Comparison of ENCODE assay signal across 1 cellular context in genomic region chr20:48738399-48739304, GRCh38.
TF ChIP-seq lines count a peak whose summit lies in the region.

No MANE protein-coding gene starts in this region.

TF ChIP-seq in GM23338, 12 proteins besides CTCF, POLR2A, EP300 and RAD21 (continued from another document):
- TF ChIP-seq ZNF462 (CRISPR knock-in tag; IDR thresholded peaks at IDR 0.05) (no peak), CREB1 (CRISPR knock-in tag; IDR thresholded peaks at IDR 0.05; ENCODE audit: low read depth) (no peak), NANOG (IDR thresholded peaks at IDR 0.05; ENCODE audit: borderline replicate concordance) (no peak), ZNF331 (CRISPR knock-in tag; IDR thresholded peaks at IDR 0.05; ENCODE audit: low read depth) (no peak), JUNB (IDR thresholded peaks at IDR 0.05; ENCODE audit: unreplicated experiment) (no peak), STAT1 (IDR thresholded peaks at IDR 0.05; ENCODE audit: unreplicated experiment) (no peak), POLR2AphosphoS5 (IDR thresholded peaks at IDR 0.05; ENCODE audit: low read depth) (no peak)
- TF ChIP-seq, protein P1, sequence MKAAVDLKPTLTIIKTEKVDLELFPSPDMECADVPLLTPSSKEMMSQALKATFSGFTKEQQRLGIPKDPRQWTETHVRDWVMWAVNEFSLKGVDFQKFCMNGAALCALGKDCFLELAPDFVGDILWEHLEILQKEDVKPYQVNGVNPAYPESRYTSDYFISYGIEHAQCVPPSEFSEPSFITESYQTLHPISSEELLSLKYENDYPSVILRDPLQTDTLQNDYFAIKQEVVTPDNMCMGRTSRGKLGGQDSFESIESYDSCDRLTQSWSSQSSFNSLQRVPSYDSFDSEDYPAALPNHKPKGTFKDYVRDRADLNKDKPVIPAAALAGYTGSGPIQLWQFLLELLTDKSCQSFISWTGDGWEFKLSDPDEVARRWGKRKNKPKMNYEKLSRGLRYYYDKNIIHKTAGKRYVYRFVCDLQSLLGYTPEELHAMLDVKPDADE (IDR thresholded peaks at IDR 0.05) = no peak
